18 cellular contexts compared by ENCODE assay signal in genomic region chr7:126657137-126657536, GRCh38.
A peak's percentile ranks its signal among the peaks of the same experiment; 100 is the strongest.
DNase-seq lines count a peak whose midpoint lies in the region; ATAC-seq, FAIRE-seq and TF ChIP-seq lines count a peak whose summit lies in the region.
"Had no signal": no experiment of that assay in that cellular context is flagged by ENCODE, and none has a peak within 500 bp of the region (broad histone marks: within the 10 kb centered on the region; RNA-seq: fewer than 3 reads in every experiment).

No MANE protein-coding gene starts in this region.

- TF ChIP-seq CTCF in DOHH2 (IDR thresholded peaks at IDR 0.05; ENCODE audit: low read depth, low read length, poor library complexity, severe bottlenecking): no peak
- no peak for TF ChIP-seq CTCF in SU-DHL-6 (IDR thresholded peaks at IDR 0.05; ENCODE audit: insufficient read depth, low read length, poor library complexity, severe bottlenecking)

- peak; percentile 78 for FAIRE-seq in GM19239 (lab: Jason Lieb, UNC)
- FAIRE-seq: H54 had no signal

- H3K4me2 ChIP-seq in DOHH2 (ENCODE audit: low read length) (peak overlapping the region; percentile 83), SU-DHL-6 (ENCODE audit: low read depth, low read length, poor library complexity, severe bottlenecking) (peak overlapping the region; percentile 92)

- POLR2A ChIA-PET in HEK293T (lab: Yijun Ruan, JAX): no interaction called here

- peak; percentile 4 for ATAC-seq in HG02759 (IDR thresholded peaks at IDR 0.05; ENCODE audit: unreplicated experiment)
- no peak for ATAC-seq in stimulated activated naive CD8-positive, alpha-beta T cell treated with anti-CD3 and anti-CD28 coated beads, Interleukin-15, Interleukin-2, amounts not matched to agents 100 U/mL and 50 U/mL, for 24 hours
- ATAC-seq: HCT116 had no signal

- H3K9me3 ChIP-seq in DOHH2 (ENCODE audit: control insufficient read depth, insufficient read depth, low read length) (no peaks in the 10 kb centered on the region), SU-DHL-6 (ENCODE audit: insufficient read depth, low read length) (no peaks in the 10 kb centered on the region)

- no peaks in the 10 kb centered on the region for H4K20me1 ChIP-seq in DOHH2 (ENCODE audit: control insufficient read depth, insufficient read depth, low read depth, low read length)
- no peaks in the 10 kb centered on the region for H4K20me1 ChIP-seq in SU-DHL-6 (ENCODE audit: low read depth, low read length)

- no peak for DNase-seq in GM19239 (ENCODE audit: insufficient read length, low spot score)
- DNase-seq in stimulated activated naive CD8-positive, alpha-beta T cell treated with anti-CD3 and anti-CD28 coated beads, Interleukin-15, Interleukin-2, amounts not matched to agents 100 U/mL and 50 U/mL, for 24 hours: no peak
- DNase-seq in HPDE6-E6E7 (ENCODE audit: extremely low spot score): no peak
- no peak for DNase-seq in HEK293T (ENCODE audit: extremely low spot score)
- DNase-seq in HuH-7.5 (ENCODE audit: low spot score): no peak
- DNase-seq: 8988T; C1 segment of cervical spinal cord; Calu3; CD4-positive, alpha-beta T cell; DMS 273 treated with DMSO at 0.1 percent for 48 hours; GM23248; IMR-90 had no signal

- H3F3A ChIP-seq in DOHH2 (ENCODE audit: control insufficient read depth, insufficient read depth) (peaks cover 31% of the 10 kb centered on the region), SU-DHL-6 (ENCODE audit: insufficient read depth) (peaks cover 35% of the 10 kb centered on the region)

- CTCF ChIA-PET in HEK293T (lab: Yijun Ruan, JAX): no interaction called here

- H3K27ac ChIP-seq in DOHH2 (ENCODE audit: low read depth, low read length): peak overlapping the region; percentile 95
- peak overlapping the region; percentile 93 for H3K27ac ChIP-seq in SU-DHL-6 (ENCODE audit: low read depth, low read length)
- H3K27ac ChIP-seq: GM23248, HL-60 had no signal

- peak overlapping the region; percentile 58 for H2AFZ ChIP-seq in SU-DHL-6 (ENCODE audit: low read depth, low read length, severe bottlenecking)
- H2AFZ ChIP-seq: GM23248 had no signal

- H3K36me3 ChIP-seq in DOHH2 (ENCODE audit: control insufficient read depth, low read length) (peaks cover 19% of the 10 kb centered on the region), SU-DHL-6 (ENCODE audit: low read length) (no peaks in the 10 kb centered on the region; the same call in 1 of the 2 replicates)

- H3K9me2 ChIP-seq in DOHH2 (replicated peaks; ENCODE audit: control insufficient read depth, low read length): no peaks in the 10 kb centered on the region
- no peaks in the 10 kb centered on the region for H3K9me2 ChIP-seq in SU-DHL-6 (replicated peaks; ENCODE audit: insufficient read depth, low read length)

- H3K9ac ChIP-seq in SU-DHL-6 (ENCODE audit: low read length): peak overlapping the region; percentile 50
- H3K9ac ChIP-seq: GM23248 had no signal

- no peaks in the 10 kb centered on the region for H3K27me3 ChIP-seq in DOHH2 (ENCODE audit: control insufficient read depth, low read length)
- no peaks in the 10 kb centered on the region for H3K27me3 ChIP-seq in SU-DHL-6 (ENCODE audit: low read length)

- H3K4me3 ChIP-seq in DOHH2 (ENCODE audit: low read length): peak overlapping the region; percentile 51
- H3K4me3 ChIP-seq in SU-DHL-6 (ENCODE audit: insufficient read depth, low read length, poor library complexity, severe bottlenecking): peak overlapping the region; percentile 43
- H3K4me3 ChIP-seq: GM23248 had no signal

- H3K4me1 ChIP-seq in DOHH2 (ENCODE audit: control insufficient read depth, low read length): peaks cover 79% of the 10 kb centered on the region

- H3K79me2 ChIP-seq in DOHH2 (ENCODE audit: control insufficient read depth, low read length): no peaks in the 10 kb centered on the region
- no peaks in the 10 kb centered on the region for H3K79me2 ChIP-seq in SU-DHL-6 (ENCODE audit: insufficient read depth, low read length)

TF ChIP-seq in HEK293T, 16 proteins besides CTCF, POLR2A, EP300 and RAD21:
- TF ChIP-seq BHLHE40 (IDR thresholded peaks at IDR 0.05; ENCODE audit: borderline replicate concordance) (no peak), SP1 (IDR thresholded peaks at IDR 0.05) (no peak), FOXA1 (IDR thresholded peaks at IDR 0.05) (no peak), ARNT (IDR thresholded peaks at IDR 0.05) (no peak), CTBP1 (IDR thresholded peaks at IDR 0.05; ENCODE audit: borderline replicate concordance) (no peak), SUZ12 (IDR thresholded peaks at IDR 0.05) (no peak), ELF4 (IDR thresholded peaks at IDR 0.05) (no peak), LEF1 (IDR thresholded peaks at IDR 0.05; ENCODE audit: borderline replicate concordance) (no peak), L3MBTL2 (conservative IDR thresholded peaks at IDR 0.05) (no peak), HDGF (IDR thresholded peaks at IDR 0.05; ENCODE audit: borderline replicate concordance) (no peak)
